ENCODE assay signal across 8 cellular contexts in genomic region chr5:108685448-108686216, GRCh38.
DNase-seq lines count a peak whose midpoint lies in the region; ATAC-seq, FAIRE-seq and TF ChIP-seq lines count a peak whose summit lies in the region.
"Not testable (repeated sequence)": the region's sequence is repeated elsewhere in the genome, so short reads cannot be mapped to it uniquely, and the experiment has no call there.

No MANE protein-coding gene starts in this region.

- H3K4me3 Mint-ChIP-seq in Calu3 (ENCODE audit: low read depth, unreplicated experiment) (peak overlapping the region; percentile 64), IgD-negative memory B cell (peak overlapping the region in 2 of 4 donors; percentile 39 to 76), neural progenitor cell (peak overlapping the region; percentile 27)

- H3K27me3 Mint-ChIP-seq in Calu3 (ENCODE audit: unreplicated experiment); IgD-negative memory B cell; neural progenitor cell (ENCODE audit: insufficient read depth, low read depth): not testable (repeated sequence)

- not testable (repeated sequence) for H3K4me1 ChIP-seq in NT2/D1 (ENCODE audit: insufficient read depth, insufficient read length); K562 (replicated peaks in 1 of 2; ENCODE audit: control insufficient read depth in 2 of 2, insufficient read depth in 2 of 2, low read length in 2 of 2); hepatocyte (ENCODE audit: insufficient read depth); thyroid gland
- H3K4me1 ChIP-seq in HepG2 (ENCODE audit: insufficient read depth, low read length) (peaks cover 14% of the 10 kb centered on the region), neural progenitor cell (peaks cover 11% of the 10 kb centered on the region)

- H3K27ac Mint-ChIP-seq in Calu3 (ENCODE audit: unreplicated experiment) = not testable (repeated sequence)
- peak overlapping the region in 2 of 3 donors; percentile 28 to 81 for H3K27ac Mint-ChIP-seq in IgD-negative memory B cell
- peak overlapping the region; percentile 66 for H3K27ac Mint-ChIP-seq in neural progenitor cell

- peaks cover 23% of the 10 kb centered on the region for H3K4me1 Mint-ChIP-seq in Calu3 (ENCODE audit: low read depth, unreplicated experiment)
- peaks cover 8 to 26% (median 10%) of the 10 kb centered on the region in 3 donors for H3K4me1 Mint-ChIP-seq in IgD-negative memory B cell
- H3K4me1 Mint-ChIP-seq in neural progenitor cell = peaks cover 15% of the 10 kb centered on the region

- H3K27ac ChIP-seq in K562 (ENCODE audit: extremely low read depth, low read depth, low read length); hepatocyte; HepG2 (ENCODE audit: extremely low read length, insufficient read depth, low read length); neural progenitor cell; thyroid gland: not testable (repeated sequence)

- TF ChIP-seq CTCF in Calu3 (IDR thresholded peaks at IDR 0.05; ENCODE audit: unreplicated experiment); K562 (IDR thresholded peaks at IDR 0.05 in 2 of 3, conservative IDR thresholded peaks at IDR 0.05 in 1 of 3; ENCODE audit: insufficient read depth in 2 of 3, low read depth in 1 of 3, low read length in 3 of 3); hepatocyte (IDR thresholded peaks at IDR 0.05; ENCODE audit: poor library complexity); HepG2 (CRISPR knock-in tag; IDR thresholded peaks at IDR 0.05); neural progenitor cell (IDR thresholded peaks at IDR 0.05); thyroid gland (IDR thresholded peaks at IDR 0.05): not testable (repeated sequence)

- in situ Hi-C loops in K562 (cut with MboI); HepG2 (cut with HindIII; ENCODE audit: extremely low pct_ligation_motif_present, low pct_unique_long_range_greater_than_20kb): not testable (repeated sequence)

- H3K9me2 ChIP-seq in hepatocyte (replicated peaks; ENCODE audit: insufficient read depth) = not testable (repeated sequence)

- not testable (repeated sequence) for H3K79me2 ChIP-seq in K562 (ENCODE audit: control insufficient read depth, insufficient read depth, low read length); hepatocyte; HepG2 (ENCODE audit: insufficient read depth, low read length); neural progenitor cell (ENCODE audit: low read depth)

- intact Hi-C loops in Calu3 (cut with micrococcal nuclease; ENCODE audit: unreplicated experiment); thyroid gland (cut with DNase I): not testable (repeated sequence)
- intact Hi-C loops in K562 (cut with micrococcal nuclease) = loop anchor here (10.0 kb wide), 1 partner anchor 139 kb away; no protein-coding TSS in a partner anchor
- intact Hi-C loops in HepG2 (cut with micrococcal nuclease; ENCODE audit: unreplicated experiment) = loop anchor here (2.0 to 5.0 kb wide), 2 partner anchors 42 to 63 kb away; no protein-coding TSS in a partner anchor

- WGBS in K562 (ENCODE audit: insufficient coverage, low coverage, missing lambda C conversion rate) = 29% methylated on average over 17 of the region's 19 CpGs
- WGBS in hepatocyte (ENCODE audit: low lambda C conversion rate, missing lambda C conversion rate) = 34% methylated on average over 19 of the region's 19 CpGs
- WGBS in HepG2 (ENCODE audit: low lambda C conversion rate) = 3% methylated on average over 10 of the region's 19 CpGs
- WGBS in thyroid gland, 2 donors = 47 to 52% methylated on average over 12 to 13 of the region's 19 CpGs

- CTCF ChIA-PET in Calu3 (lab: Charles Lee) = interaction anchor here (0.6 to 1.5 kb wide), 6 partner anchors 14 to 1180 kb away, joined by 3 to 5 read pairs (median 3); no protein-coding TSS in a partner anchor
- CTCF ChIA-PET in K562 (lab: Yijun Ruan, JAX; ENCODE audit: low intra/inter-chr PET ratio); HepG2 (lab: Yijun Ruan, JAX; ENCODE audit: low intra/inter-chr PET ratio, low total read pairs): not testable (repeated sequence)

- not testable (repeated sequence) for H3K9me3 Mint-ChIP-seq in Calu3 (ENCODE audit: low read depth, unreplicated experiment); IgD-negative memory B cell; neural progenitor cell

- ATAC-seq in K562 (peak; percentile 74), HepG2 (peak; percentile 97)

- not testable (repeated sequence) for TF ChIP-seq RAD21 in K562 (CRISPR knock-in tag; conservative IDR thresholded peaks at IDR 0.05 in 1 of 2, IDR thresholded peaks at IDR 0.05 in 1 of 2); HepG2 (CRISPR knock-in tag; IDR thresholded peaks at IDR 0.05)

- not testable (repeated sequence) for H3K36me3 Mint-ChIP-seq in Calu3 (ENCODE audit: insufficient read depth, unreplicated experiment); IgD-negative memory B cell; neural progenitor cell

- H3K4me3 ChIP-seq in NT2/D1 (ENCODE audit: insufficient read length, low read depth) = peak overlapping the region; percentile 13
- not testable (repeated sequence) for H3K4me3 ChIP-seq in K562; hepatocyte; thyroid gland (replicated peaks in 1 of 3)
- peak overlapping the region in 2 of 3 experiments; percentile 19 to 41; a peak in 4 of 6 replicates for H3K4me3 ChIP-seq in HepG2 (replicated peaks in 1 of 3; ENCODE audit: insufficient read depth in 1 of 3, low read depth in 2 of 3, low read length in 3 of 3)
- peak overlapping the region; percentile 24 for H3K4me3 ChIP-seq in neural progenitor cell

- not testable (repeated sequence) for TF ChIP-seq POLR2A in K562 (conservative IDR thresholded peaks at IDR 0.05); HepG2 (IDR thresholded peaks at IDR 0.05; ENCODE audit: insufficient read depth in 1 of 2, low read depth in 2 of 2, low read length in 2 of 2); thyroid gland (IDR thresholded peaks at IDR 0.05)

- POLR2A ChIA-PET in K562 (lab: Yijun Ruan, JAX) (interaction anchor here (1.0 kb wide), 2 partner anchors 12 to 42 kb away, joined by 3 to 5 read pairs; no protein-coding TSS in a partner anchor), HepG2 (lab: Yijun Ruan, JAX) (interaction anchor here (1.0 to 2.3 kb wide), 2 partner anchors 42 to 63 kb away, joined by 3 to 9 read pairs; partner anchors contain the start of gene FER)

- not testable (repeated sequence) for H3K9me3 ChIP-seq in NT2/D1 (ENCODE audit: insufficient read depth, low read length); K562 (replicated peaks; ENCODE audit: control insufficient read depth, insufficient read depth, low read depth, low read length); hepatocyte (ENCODE audit: low read depth); HepG2 (ENCODE audit: low read length); neural progenitor cell (ENCODE audit: low read depth); thyroid gland

- BruUV-seq in Calu3 (replicated peaks; lab: Mats Ljungman, UMichigan); K562 (replicated peaks; lab: Mats Ljungman, UMichigan); HepG2 (replicated peaks; lab: Mats Ljungman, UMichigan): not testable (repeated sequence)

- H3K27me3 ChIP-seq in NT2/D1 (ENCODE audit: insufficient read depth, insufficient read length); K562 (ENCODE audit: control insufficient read depth in 2 of 2, insufficient read depth in 2 of 2, low read length in 2 of 2); hepatocyte; HepG2 (ENCODE audit: control insufficient read depth in 1 of 2, insufficient read depth in 2 of 2, low read length in 2 of 2); neural progenitor cell; thyroid gland: not testable (repeated sequence)

- H3K36me3 ChIP-seq in NT2/D1 (ENCODE audit: insufficient read depth, insufficient read length, low read length); K562 (ENCODE audit: control insufficient read depth, insufficient read depth, low read length); hepatocyte (replicated peaks; ENCODE audit: insufficient read depth, low read depth); HepG2 (replicated peaks in 1 of 2; ENCODE audit: control insufficient read depth in 1 of 2, insufficient read depth in 2 of 2, low read length in 2 of 2); neural progenitor cell; thyroid gland: not testable (repeated sequence)

- H3F3A ChIP-seq in neural progenitor cell (ENCODE audit: low read depth) = not testable (repeated sequence)

- H3K4me2 ChIP-seq in K562 (ENCODE audit: insufficient read depth, low read length) (peak overlapping the region; percentile 46), hepatocyte (peak overlapping the region; percentile 69), HepG2 (ENCODE audit: low read depth, low read length) (peak overlapping the region; percentile 66), neural progenitor cell (peak overlapping the region; percentile 57)

- not testable (repeated sequence) for TF ChIP-seq EP300 in K562 (IDR thresholded peaks at IDR 0.05; ENCODE audit: low read length); HepG2 (CRISPR knock-in tag; IDR thresholded peaks at IDR 0.05; ENCODE audit: borderline replicate concordance)
- TF ChIP-seq EP300 in HepG2 (IDR thresholded peaks at IDR 0.05; ENCODE audit: low read depth in 2 of 2, low read length in 2 of 2) = peak in 1 of 2 experiments; percentile 28; a peak in 1 of 4 replicates

- H3K9me1 ChIP-seq in K562 (ENCODE audit: control insufficient read depth, insufficient read depth, low read length) = not testable (repeated sequence)

- peak; percentile 66 for DNase-seq in Calu3
- peak; percentile 15 for DNase-seq in NT2/D1 (ENCODE audit: low read depth, low spot score)
- peak in 1 of 4 experiments; percentile 60 for DNase-seq in K562 (ENCODE audit: extremely low read depth in 1 of 4, low spot score in 3 of 4)
- DNase-seq in hepatocyte (ENCODE audit: low spot score) = peak; percentile 69
- peak; percentile 80 for DNase-seq in HepG2 (ENCODE audit: low spot score)
- peak; percentile 80 for DNase-seq in neural progenitor cell (ENCODE audit: low spot score)
- DNase-seq in thyroid gland = peak; percentile 24 to 45

- not testable (repeated sequence) for H4K20me1 ChIP-seq in K562 (replicated peaks; ENCODE audit: control insufficient read depth, insufficient read depth, low read length); hepatocyte (ENCODE audit: insufficient read depth, poor library complexity, severe bottlenecking); HepG2 (ENCODE audit: insufficient read depth, low read length); neural progenitor cell (ENCODE audit: low read depth)

- H2AFZ ChIP-seq in K562 (ENCODE audit: low read depth, low read length) (peak overlapping the region; percentile 79), hepatocyte (peak overlapping the region; percentile 39), neural progenitor cell (replicated peaks) (peak overlapping the region; percentile 93)
- not testable (repeated sequence) for H2AFZ ChIP-seq in HepG2 (ENCODE audit: low read length)

- H3K9ac ChIP-seq in NT2/D1 (ENCODE audit: insufficient read length, low read depth); HepG2 (ENCODE audit: insufficient read depth, low read depth, low read length); neural progenitor cell: not testable (repeated sequence)
- H3K9ac ChIP-seq in K562 (ENCODE audit: insufficient read depth in 1 of 2, low read depth in 2 of 2, low read length in 2 of 2) = peak overlapping the region in 1 of 2 experiments; percentile 72; a peak in 1 of 4 replicates

- FAIRE-seq in K562 (lab: Jason Lieb, UNC) (peak; percentile 79), HepG2 (lab: Jason Lieb, UNC) (peak; percentile 76)
